In the genomic region with DNA sequence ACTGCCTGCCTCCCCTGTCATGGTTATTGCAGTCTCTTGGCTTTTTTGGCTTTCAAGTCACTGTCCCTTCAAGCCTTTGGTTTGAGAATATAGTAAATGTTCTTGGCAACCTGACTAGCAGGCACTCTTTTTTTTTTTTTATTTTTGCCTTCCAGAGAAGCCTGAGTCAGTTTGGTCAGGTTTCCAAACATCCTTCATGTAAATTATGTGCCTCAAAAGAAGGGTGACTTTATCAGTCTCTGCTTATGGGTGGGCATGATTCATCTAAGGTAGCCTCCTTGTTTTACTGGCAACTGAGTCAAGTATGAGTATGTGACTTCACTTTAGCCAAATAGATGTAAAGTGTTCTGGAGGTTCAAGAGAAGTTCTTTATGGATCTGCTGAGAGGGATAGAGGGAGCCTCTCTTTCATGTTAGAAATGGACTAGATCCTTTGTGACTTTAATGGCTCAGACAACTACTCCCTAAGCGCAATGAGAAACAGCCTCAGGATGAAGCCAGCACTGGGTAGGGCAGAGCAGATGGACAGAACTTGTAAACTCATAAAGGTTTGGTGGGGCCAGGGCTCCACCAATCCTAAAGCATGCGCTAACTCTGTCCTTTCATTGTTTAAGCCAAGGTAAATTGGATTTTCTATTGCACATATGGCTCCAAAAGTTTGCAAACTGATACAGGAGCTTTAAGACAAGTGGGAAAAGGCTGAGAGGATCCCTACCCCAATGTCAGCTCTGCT, we compare ENCODE assay signal across 23 cellular contexts.
DNase-seq lines count a peak whose midpoint lies in the region; ATAC-seq, FAIRE-seq and TF ChIP-seq lines count a peak whose summit lies in the region.
"Had no signal": no experiment of that assay in that cellular context is flagged by ENCODE, and none has a peak within 500 bp of the region (broad histone marks: within the 10 kb centered on the region; RNA-seq: fewer than 3 reads in every experiment).

No MANE protein-coding gene starts in this region.

- no peak overlapping the region for H3K4me3 ChIP-seq in fibroblast of the aortic adventitia (ENCODE audit: low read depth, low read length)
- H3K4me3 ChIP-seq: MG63, Peyer's patch, SJSA1 had no signal

- no peak for TF ChIP-seq CTCF in fibroblast of the aortic adventitia (IDR thresholded peaks at IDR 0.05; ENCODE audit: insufficient read depth, low read length)

- ATAC-seq in HG02610 (IDR thresholded peaks at IDR 0.05; ENCODE audit: unreplicated experiment) (no peak), HG03097 (IDR thresholded peaks at IDR 0.05; ENCODE audit: low FRiP score, unreplicated experiment) (no peak)
- ATAC-seq: CD8-positive, alpha-beta T cell had no signal

- FAIRE-seq in frontal cortex (lab: Jason Lieb, UNC) = no peak
- FAIRE-seq: G401.6, GM19239, HTR-8/SVneo had no signal

- DNase-seq in AG08395 (ENCODE audit: low spot score) (peak; percentile 6), LHCN-M2 (ENCODE audit: low read depth) (peak; percentile 29), amniotic epithelial cell (ENCODE audit: low read depth) (peak; percentile 50), fibroblast of the aortic adventitia (ENCODE audit: low read depth) (peak; percentile 58), NCI-H1105 treated with DMSO at 0.1 percent for 48 hours (lab: John Stamatoyannopoulos, UW) (no peak), frontal cortex (ENCODE audit: low spot score in 2 of 2) (no peak)
- DNase-seq: ACHN; AML-193; C1 segment of cervical spinal cord; CD8-positive, alpha-beta T cell; DMS153; H7; MG63; NCI-H1417 treated with DMSO at 0.1 percent for 48 hours; NCI-H187 treated with DMSO at 0.1 percent for 48 hours; NCI-H774; Peyer's patch had no signal

Comparison
In these comparisons a context has a peak if more than half of its experiments do, and no peak if none do; other contexts are left out.
1. DNase-seq: peak in AG08395 (single experiment), LHCN-M2 (single experiment), amniotic epithelial cell (single experiment) and fibroblast of the aortic adventitia (single experiment); none in NCI-H1105 treated with DMSO at 0.1 percent for 48 hours (single experiment) and frontal cortex (0 of 2).